ENCODE assay signal across 8 cellular contexts in the genomic region with DNA sequence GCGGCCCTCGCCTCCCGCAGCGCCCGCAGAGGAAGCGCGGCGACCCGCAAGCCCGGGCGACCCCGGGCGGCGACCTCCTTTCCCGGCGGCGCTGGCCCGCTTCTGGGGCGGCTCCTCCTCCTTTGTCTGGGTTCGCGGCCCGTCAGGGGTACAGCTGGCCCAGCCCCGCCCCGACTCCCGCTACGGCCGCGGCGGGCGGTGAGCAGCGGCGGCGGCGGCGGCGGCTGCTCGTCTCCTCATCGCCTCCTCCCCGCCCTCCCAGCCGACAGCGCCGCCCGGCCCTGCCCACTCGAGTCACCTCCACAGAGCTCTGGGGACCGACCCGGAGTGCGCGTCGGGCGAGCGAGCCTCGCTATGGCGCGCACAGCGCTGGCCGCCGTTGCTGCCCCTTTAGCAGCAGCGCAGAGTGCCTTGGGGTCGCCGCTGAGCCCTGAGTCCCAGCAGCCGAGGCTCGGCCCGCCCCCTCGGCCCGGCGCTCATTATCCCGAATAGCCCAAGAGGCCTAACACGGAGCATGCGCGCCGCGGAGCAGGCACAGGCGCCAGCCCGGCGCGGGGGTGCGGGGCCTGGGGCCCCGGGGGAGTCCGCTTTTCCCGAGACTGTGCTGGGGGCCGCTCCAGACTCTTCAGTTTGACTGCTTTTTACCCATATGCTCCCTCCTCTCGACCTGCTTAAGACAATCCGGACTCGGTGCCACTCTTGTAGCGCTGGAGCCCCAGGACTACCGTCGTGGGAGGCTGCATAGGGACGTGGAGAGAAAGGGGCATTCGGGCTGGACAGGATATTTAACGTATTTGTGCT. TPM values are rescaled to one million over a fixed set of nuclear protein-coding genes. Genes with fewer than 3 reads are reported as not detected.
DNase-seq lines count a peak whose midpoint lies in the region; ATAC-seq lines count a peak whose summit lies in the region.

A gene (minus strand): TSS at position 104 of the 801 bp plus-strand sequence. CDS start 295 bp downstream, outside the sequence.

- ATAC-seq in GM19468 (IDR thresholded peaks at IDR 0.05; ENCODE audit: extremely low read depth, unreplicated experiment), result peak; percentile 79
- peak; percentile 80 for ATAC-seq in activated CD8-positive, alpha-beta memory T cell treated with anti-CD3 and anti-CD28 coated beads, Interleukin-2, amount 10 ng/mL, durations not matched to agents 7 days and 5 days

- H3K4me1 Mint-ChIP-seq in activated CD8-positive, alpha-beta memory T cell treated with anti-CD3 and anti-CD28 coated beads, Interleukin-2, amount 10 ng/mL, durations not matched to agents 7 days and 5 days, result peaks cover 40% of the 10 kb centered on the region

- H3K4me3 ChIP-seq in endocrine pancreas (ENCODE audit: control insufficient read depth, insufficient read depth, low read length) (peak within 1 kb of the TSS; percentile 99), mesodermal cell (ENCODE audit: extremely low read depth, insufficient read depth, low read length, poor library complexity, severe bottlenecking) (peak within 1 kb of the TSS; percentile 88)

- CTCF ChIA-PET in activated CD8-positive, alpha-beta memory T cell treated with anti-CD3 and anti-CD28 coated beads, Interleukin-2, amount 10 ng/mL, durations not matched to agents 7 days and 5 days (lab: Charles Lee), result interaction anchor here (1.0 kb wide), 2 partner anchors 80 to 370 kb away, joined by 3 read pairs; no protein-coding TSS in a partner anchor

- peak within 1 kb of the TSS; percentile 80 for H3K4me3 Mint-ChIP-seq in activated CD8-positive, alpha-beta memory T cell treated with anti-CD3 and anti-CD28 coated beads, Interleukin-2, amount 10 ng/mL, durations not matched to agents 7 days and 5 days

- H3K27ac ChIP-seq in mesodermal cell (ENCODE audit: low read depth, low read length, severe bottlenecking), result peak within 1 kb of the TSS; percentile 90

- H3K27me3 ChIP-seq in endocrine pancreas (ENCODE audit: control insufficient read depth, insufficient read depth, low read length), result no peaks in the 10 kb centered on the region

- H3K9ac ChIP-seq in endocrine pancreas (ENCODE audit: control insufficient read depth, insufficient read depth, low read length), result peak within 1 kb of the TSS; percentile 96

- H3K27ac Mint-ChIP-seq in activated CD8-positive, alpha-beta memory T cell treated with anti-CD3 and anti-CD28 coated beads, Interleukin-2, amount 10 ng/mL, durations not matched to agents 7 days and 5 days, result peak within 1 kb of the TSS; percentile 87

- H3K4me1 ChIP-seq in endocrine pancreas (ENCODE audit: control insufficient read depth, insufficient read depth, low read length), result peaks cover 6% of the 10 kb centered on the region
- H3K4me1 ChIP-seq in mesodermal cell (ENCODE audit: control insufficient read depth, insufficient read depth, low read length, poor library complexity, severe bottlenecking), result peaks cover 5% of the 10 kb centered on the region

- peaks cover 25% of the 10 kb centered on the region for H3K36me3 Mint-ChIP-seq in activated CD8-positive, alpha-beta memory T cell treated with anti-CD3 and anti-CD28 coated beads, Interleukin-2, amount 10 ng/mL, durations not matched to agents 7 days and 5 days

- H3K27me3 Mint-ChIP-seq in activated CD8-positive, alpha-beta memory T cell treated with anti-CD3 and anti-CD28 coated beads, Interleukin-2, amount 10 ng/mL, durations not matched to agents 7 days and 5 days, result peaks cover 16% of the 10 kb centered on the region

- 0% methylated on average over 53 to 66 of the region's 90 CpGs for WGBS in mesodermal cell (ENCODE audit: insufficient coverage in 2 of 2), 2 experiments

- H3K36me3 ChIP-seq in endocrine pancreas (ENCODE audit: control insufficient read depth, insufficient read depth, low read length) (no peaks in the 10 kb centered on the region), mesodermal cell (ENCODE audit: control insufficient read depth, insufficient read depth, low read length) (peaks cover 11% of the 10 kb centered on the region)

- H3K9me3 Mint-ChIP-seq in activated CD8-positive, alpha-beta memory T cell treated with anti-CD3 and anti-CD28 coated beads, Interleukin-2, amount 10 ng/mL, durations not matched to agents 7 days and 5 days (ENCODE audit: low read depth), result peaks cover 7% of the 10 kb centered on the region

- H3K9me3 ChIP-seq in endocrine pancreas (ENCODE audit: control insufficient read depth, low read length) (no peaks in the 10 kb centered on the region), mesodermal cell (ENCODE audit: control insufficient read depth, low read length) (peaks cover 13% of the 10 kb centered on the region)

- DNase-seq in COLO829 (ENCODE audit: low spot score), result peak; percentile 73
- peak; percentile 61 for DNase-seq in HS-27A (ENCODE audit: low read depth)
- peak; percentile 77 for DNase-seq in NOMO-1 treated with DMSO at 0.1 percent for 48 hours (lab: John Stamatoyannopoulos, UW; ENCODE audit: unreplicated experiment)
- DNase-seq in activated CD8-positive, alpha-beta memory T cell treated with anti-CD3 and anti-CD28 coated beads, Interleukin-2, amount 10 ng/mL, durations not matched to agents 7 days and 5 days, result peak; percentile 86
- peak; percentile 62 to 71 for DNase-seq in stimulated activated CD8-positive, alpha-beta memory T cell treated with anti-CD3 and anti-CD28 coated beads, Interleukin-15, amount 100 ng/mL, for 4 hours (ENCODE audit: low read depth in 2 of 2)

RNA-seq across cellular contexts. Expression of the gene that starts here (rescaled TPM):
- total RNA-seq in activated CD8-positive, alpha-beta memory T cell treated with anti-CD3 and anti-CD28 coated beads, Interleukin-2, amount 10 ng/mL, durations not matched to agents 7 days and 5 days, result 10 to 100 TPM; 18.0 to 19.7 TPM
- 21.9 TPM for polyA plus RNA-seq in mesodermal cell (2013, experiment 1 of 2)
- 23.9 TPM for polyA plus RNA-seq in mesodermal cell (2013, experiment 2 of 2)

Comparison
In these comparisons a context has a peak if more than half of its experiments do, and no peak if none do; other contexts are left out.
1. Peak in every context shown above with its lines: DNase-seq, ATAC-seq, H3K4me3 ChIP-seq and H3K27ac ChIP-seq.